In the genomic region with DNA sequence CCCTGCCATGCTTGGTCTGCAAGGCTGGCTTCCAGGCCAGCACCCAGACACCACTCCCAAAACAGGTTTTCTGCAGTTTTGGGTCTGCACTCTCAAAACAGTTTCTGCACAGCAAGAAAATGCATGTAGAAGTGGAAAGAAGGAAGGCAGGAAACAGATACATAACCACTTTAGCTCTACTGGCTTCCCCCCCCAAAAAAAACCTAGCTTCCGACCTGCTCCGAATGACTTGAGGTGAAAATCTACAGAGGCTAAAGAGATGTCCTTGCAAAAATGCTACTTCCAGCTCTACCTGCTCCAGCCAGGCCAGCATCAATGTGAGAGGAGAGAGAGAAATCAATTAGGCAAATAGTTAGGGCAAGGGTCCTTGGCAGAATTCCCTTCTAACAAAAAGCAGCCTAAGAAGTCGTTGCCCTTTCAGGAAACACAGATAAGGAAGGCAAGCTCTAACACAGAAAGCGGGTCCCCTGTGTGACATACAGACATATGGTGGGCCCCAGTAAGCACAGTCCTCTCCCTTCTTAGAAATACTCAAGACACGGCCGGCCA, we compare ENCODE assay signal across 1 cellular context.
TF ChIP-seq lines count a peak whose summit lies in the region.

No MANE protein-coding gene starts in this region.

TF ChIP-seq in WTC11, 78 proteins besides CTCF, POLR2A, EP300 and RAD21 (continued from another document):
- TF ChIP-seq, protein P1, sequence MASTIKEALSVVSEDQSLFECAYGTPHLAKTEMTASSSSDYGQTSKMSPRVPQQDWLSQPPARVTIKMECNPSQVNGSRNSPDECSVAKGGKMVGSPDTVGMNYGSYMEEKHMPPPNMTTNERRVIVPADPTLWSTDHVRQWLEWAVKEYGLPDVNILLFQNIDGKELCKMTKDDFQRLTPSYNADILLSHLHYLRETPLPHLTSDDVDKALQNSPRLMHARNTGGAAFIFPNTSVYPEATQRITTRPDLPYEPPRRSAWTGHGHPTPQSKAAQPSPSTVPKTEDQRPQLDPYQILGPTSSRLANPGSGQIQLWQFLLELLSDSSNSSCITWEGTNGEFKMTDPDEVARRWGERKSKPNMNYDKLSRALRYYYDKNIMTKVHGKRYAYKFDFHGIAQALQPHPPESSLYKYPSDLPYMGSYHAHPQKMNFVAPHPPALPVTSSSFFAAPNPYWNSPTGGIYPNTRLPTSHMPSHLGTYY (CRISPR knock-in tag; IDR thresholded peaks at IDR 0.05) = no peak
- TF ChIP-seq, protein P2, sequence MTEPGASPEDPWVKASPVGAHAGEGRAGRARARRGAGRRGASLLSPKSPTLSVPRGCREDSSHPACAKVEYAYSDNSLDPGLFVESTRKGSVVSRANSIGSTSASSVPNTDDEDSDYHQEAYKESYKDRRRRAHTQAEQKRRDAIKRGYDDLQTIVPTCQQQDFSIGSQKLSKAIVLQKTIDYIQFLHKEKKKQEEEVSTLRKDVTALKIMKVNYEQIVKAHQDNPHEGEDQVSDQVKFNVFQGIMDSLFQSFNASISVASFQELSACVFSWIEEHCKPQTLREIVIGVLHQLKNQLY (CRISPR knock-in tag; IDR thresholded peaks at IDR 0.05) = no peak
